8 cellular contexts compared by ENCODE assay signal in genomic region chr15:97960364-97961066, GRCh38. TPM values are rescaled to one million over a fixed set of nuclear protein-coding genes. Genes with fewer than 3 reads are reported as not detected.
DNase-seq lines count a peak whose midpoint lies in the region; ATAC-seq and TF ChIP-seq lines count a peak whose summit lies in the region.

ARRDC4 (plus strand) TSS chr15:97960703; CDS start chr15:97960862, 159 bp downstream.

- peak; percentile 99 for DNase-seq in Calu3
- peak; percentile 100 for DNase-seq in LNCaP clone FGC (ENCODE audit: low read depth)
- DNase-seq in SIG-M5 (lab: John Stamatoyannopoulos, UW), result peak; percentile 86
- peak; percentile 96 for DNase-seq in activated gamma-delta T cell treated with Interleukin-2 at 50 U/mL for 16 hours
- DNase-seq in fibroblast of the conjunctiva (ENCODE audit: low read depth), result peak; percentile 100
- peak; percentile 100 for DNase-seq in natural killer cell treated with Interleukin-12 subunit alpha and Interleukin-12 subunit beta and Interleukin-15 and Interleukin-18, amount 100 ng/mL, for 72 hours (ENCODE audit: low spot score)
- peak; percentile 99 for DNase-seq in stimulated activated naive B cell treated with anti-CD40 and anti-IgM and Interleukin-4, amounts not matched to agents 10 μg/mL and 1 μg/mL and 100 μg/mL, for 72 hours

- peaks cover 32% of the 10 kb centered on the region for H3K4me1 Mint-ChIP-seq in Calu3 (ENCODE audit: low read depth, unreplicated experiment)
- H3K4me1 Mint-ChIP-seq in natural killer cell treated with Interleukin-12 subunit alpha and Interleukin-12 subunit beta and Interleukin-15 and Interleukin-18, amount 100 ng/mL, for 72 hours (ENCODE audit: low read depth in 2 of 2), result peaks cover 22 to 23% of the 10 kb centered on the region in 2 donors
- H3K4me1 Mint-ChIP-seq in stimulated activated naive B cell treated with anti-CD40 and anti-IgM and Interleukin-4, amounts not matched to agents 10 μg/mL and 1 μg/mL and 100 μg/mL, for 72 hours, result peaks cover 16 to 31% of the 10 kb centered on the region in 2 donors

- H3K4me3 Mint-ChIP-seq in Calu3 (ENCODE audit: low read depth, unreplicated experiment), result peak within 1 kb of the TSS; percentile 93
- H3K4me3 Mint-ChIP-seq in natural killer cell treated with Interleukin-12 subunit alpha and Interleukin-12 subunit beta and Interleukin-15 and Interleukin-18, amount 100 ng/mL, for 72 hours, result peak within 1 kb of the TSS; percentile 79
- H3K4me3 Mint-ChIP-seq in stimulated activated naive B cell treated with anti-CD40 and anti-IgM and Interleukin-4, amounts not matched to agents 10 μg/mL and 1 μg/mL and 100 μg/mL, for 72 hours, result peak within 1 kb of the TSS; percentile 82 to 94

- peak within 1 kb of the TSS; percentile 98 for H3K27ac Mint-ChIP-seq in Calu3 (ENCODE audit: unreplicated experiment)
- peak within 1 kb of the TSS; percentile 77 to 83 for H3K27ac Mint-ChIP-seq in natural killer cell treated with Interleukin-12 subunit alpha and Interleukin-12 subunit beta and Interleukin-15 and Interleukin-18, amount 100 ng/mL, for 72 hours
- peak within 1 kb of the TSS; percentile 92 for H3K27ac Mint-ChIP-seq in stimulated activated naive B cell treated with anti-CD40 and anti-IgM and Interleukin-4, amounts not matched to agents 10 μg/mL and 1 μg/mL and 100 μg/mL, for 72 hours

- peaks cover 25% of the 10 kb centered on the region for H3K36me3 Mint-ChIP-seq in Calu3 (ENCODE audit: insufficient read depth, unreplicated experiment)
- H3K36me3 Mint-ChIP-seq in natural killer cell treated with Interleukin-12 subunit alpha and Interleukin-12 subunit beta and Interleukin-15 and Interleukin-18, amount 100 ng/mL, for 72 hours, result no peaks in the 10 kb centered on the region
- H3K36me3 Mint-ChIP-seq in stimulated activated naive B cell treated with anti-CD40 and anti-IgM and Interleukin-4, amounts not matched to agents 10 μg/mL and 1 μg/mL and 100 μg/mL, for 72 hours, result peaks cover under 1 to 2% of the 10 kb centered on the region in 2 donors

- BruUV-seq in Calu3 (replicated peaks; lab: Mats Ljungman, UMichigan), result no TSS peak

- H3K9me3 Mint-ChIP-seq in Calu3 (ENCODE audit: low read depth, unreplicated experiment), result peaks cover 2% of the 10 kb centered on the region
- H3K9me3 Mint-ChIP-seq in natural killer cell treated with Interleukin-12 subunit alpha and Interleukin-12 subunit beta and Interleukin-15 and Interleukin-18, amount 100 ng/mL, for 72 hours, result no peaks in the 10 kb centered on the region
- peaks cover 0 to 2% of the 10 kb centered on the region in 2 donors for H3K9me3 Mint-ChIP-seq in stimulated activated naive B cell treated with anti-CD40 and anti-IgM and Interleukin-4, amounts not matched to agents 10 μg/mL and 1 μg/mL and 100 μg/mL, for 72 hours

- ATAC-seq in GM21786 (IDR thresholded peaks at IDR 0.05; ENCODE audit: unreplicated experiment), result peak; percentile 81
- peak; percentile 99 for ATAC-seq in natural killer cell treated with Interleukin-12 subunit alpha and Interleukin-12 subunit beta and Interleukin-15 and Interleukin-18, amount 100 ng/mL, for 72 hours
- ATAC-seq in stimulated activated naive B cell treated with anti-CD40 and anti-IgM and Interleukin-4, amounts not matched to agents 10 μg/mL and 1 μg/mL and 100 μg/mL, for 72 hours (replicated peaks), result peak; percentile 97 to 98

- no peaks in the 10 kb centered on the region for H3K27me3 Mint-ChIP-seq in Calu3 (ENCODE audit: unreplicated experiment)
- H3K27me3 Mint-ChIP-seq in natural killer cell treated with Interleukin-12 subunit alpha and Interleukin-12 subunit beta and Interleukin-15 and Interleukin-18, amount 100 ng/mL, for 72 hours, result no peaks in the 10 kb centered on the region
- H3K27me3 Mint-ChIP-seq in stimulated activated naive B cell treated with anti-CD40 and anti-IgM and Interleukin-4, amounts not matched to agents 10 μg/mL and 1 μg/mL and 100 μg/mL, for 72 hours, result no peaks in the 10 kb centered on the region

- TF ChIP-seq CTCF in Calu3 (IDR thresholded peaks at IDR 0.05; ENCODE audit: unreplicated experiment) (no peak), LNCaP clone FGC (IDR thresholded peaks at IDR 0.05; ENCODE audit: control insufficient read depth, extremely low read depth, insufficient read depth) (no peak)

- H3K4me3 ChIP-seq in LNCaP clone FGC (ENCODE audit: low read depth, low read length), result peak within 1 kb of the TSS; percentile 74

- intact Hi-C loops in Calu3 (cut with micrococcal nuclease; ENCODE audit: unreplicated experiment), result loop anchor here (2.0 kb wide), 2 partner anchors 34 to 52 kb away; no protein-coding TSS in a partner anchor

- CTCF ChIA-PET in Calu3 (lab: Charles Lee), result interaction anchor here (1.0 kb wide), 1 partner anchor 36 kb away, joined by 6 read pairs; no protein-coding TSS in a partner anchor

RNA-seq across cellular contexts. Expression of gene ARRDC4, which starts in this region (rescaled TPM):
- total RNA-seq in Calu3 (2022), result 3.0 and 3.2 TPM in 2 replicates
- total RNA-seq in natural killer cell treated with Interleukin-12 subunit alpha and Interleukin-12 subunit beta and Interleukin-15 and Interleukin-18, amount 100 ng/mL, for 72 hours, result 1 to 10 TPM in 1 of 2 donors, under 1 TPM in 1; 0.64 to 1.4 TPM

Comparison
In these comparisons a context has a peak if more than half of its experiments do, and no peak if none do; other contexts are left out.
1. Peak in every context shown above with its lines: DNase-seq, ATAC-seq and H3K4me3 ChIP-seq.